Comparison of ENCODE assay signal across 8 cellular contexts in the genomic region with DNA sequence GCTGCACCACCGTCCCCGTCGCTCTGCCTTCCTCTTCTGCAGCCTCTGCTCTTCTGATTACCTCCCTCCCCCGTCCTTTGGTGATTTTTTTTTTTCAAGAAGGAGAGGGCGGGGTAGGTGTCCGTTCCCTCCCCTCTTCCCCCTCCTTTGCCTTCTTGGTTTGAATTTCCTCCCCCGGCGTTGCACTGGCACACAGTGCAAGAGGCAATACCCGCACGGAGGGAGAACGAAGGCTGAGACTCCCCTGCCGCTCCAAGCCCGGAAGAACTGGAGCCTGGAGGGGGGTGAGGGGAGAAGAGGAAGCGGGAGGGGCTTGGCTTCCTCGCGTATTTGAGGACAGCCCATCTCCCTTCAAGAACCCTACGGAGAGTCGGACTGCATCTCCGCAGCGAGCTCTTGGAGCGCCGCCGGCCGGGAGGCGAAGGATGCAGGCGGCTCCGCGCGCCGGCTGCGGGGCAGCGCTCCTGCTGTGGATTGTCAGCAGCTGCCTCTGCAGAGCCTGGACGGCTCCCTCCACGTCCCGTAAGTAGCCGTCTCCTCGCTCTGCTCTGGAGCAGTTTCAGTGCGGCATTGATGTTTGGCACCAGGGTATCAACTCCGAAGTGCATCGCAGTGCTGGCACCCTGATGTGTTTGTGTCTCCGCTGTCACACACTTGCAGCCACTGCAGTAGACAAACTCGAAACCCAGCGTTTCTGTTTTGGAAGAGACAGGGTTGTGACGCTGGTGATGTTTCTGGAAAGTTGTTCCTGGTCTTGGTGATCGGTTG. TPM values are rescaled to one million over a fixed set of nuclear protein-coding genes. Genes with fewer than 3 reads are reported as not detected.
DNase-seq lines count a peak whose midpoint lies in the region; TF ChIP-seq lines count a peak whose summit lies in the region.

Gene CNTNAP2, plus strand, starts transcription at position 350 of the 768 bp plus-strand sequence. Its CDS starts 76 bp downstream, at position 426.

- H3K9me3 ChIP-seq in stomach: no peaks in the 10 kb centered on the region

- peaks cover 0 to 6% (median 0%) of the 10 kb centered on the region in 3 donors for H3K27me3 Mint-ChIP-seq in immature natural killer cell (ENCODE audit: low read depth in 3 of 3)

- H3K27ac ChIP-seq in stomach: no peak within 1 kb of the TSS

- no peak for TF ChIP-seq EP300 in stomach (IDR thresholded peaks at IDR 0.05)

- 2 to 5% (median 4%) methylated on average over 24 to 45 of the region's 45 CpGs for WGBS in stomach, 5 donors

- no peak for TF ChIP-seq CTCF in stomach (IDR thresholded peaks at IDR 0.05)

- H3K27me3 ChIP-seq in stomach: peaks cover 0 to 42% (median 26%) of the 10 kb centered on the region in 3 donors

- no peaks in the 10 kb centered on the region for H3K4me1 Mint-ChIP-seq in immature natural killer cell

- H3K27ac Mint-ChIP-seq in immature natural killer cell: no peak within 1 kb of the TSS

- H3K4me3 Mint-ChIP-seq in immature natural killer cell: peak within 1 kb of the TSS in 4 of 5 donors; percentile 13 to 33 (median 22)

- intact Hi-C loops in stomach (cut with DNase I; ENCODE audit: low total_unique reads): no loop called here

- no peak for TF ChIP-seq POLR2A in stomach (IDR thresholded peaks at IDR 0.05)

- peaks cover 8 to 20% (median 16%) of the 10 kb centered on the region in 4 donors for H3K4me1 ChIP-seq in stomach

- peak; percentile 53 for DNase-seq in activated CD8-positive, alpha-beta memory T cell treated with anti-CD3 and anti-CD28 coated beads for 24 hours
- no peak for DNase-seq in activated CD8-positive, alpha-beta memory T cell treated with anti-CD3 and anti-CD28 coated beads, Interleukin-2, amount 50 U/mL, for 4 hours
- peak; percentile 73 for DNase-seq in NCI-H345 (lab: John Stamatoyannopoulos, UW)
- peak; percentile 36 for DNase-seq in brain pericyte (ENCODE audit: low read depth, low spot score)
- no peak for DNase-seq in immature natural killer cell
- no peak for DNase-seq in stomach
- DNase-seq in DMS114 treated with DMSO at 0.1 percent for 48 hours (lab: John Stamatoyannopoulos, UW; ENCODE audit: unreplicated experiment): no peak
- DNase-seq in stimulated activated CD8-positive, alpha-beta memory T cell treated with anti-CD3 and anti-CD28 coated beads, Interleukin-4, amount 100 ng/mL, for 48 hours: no peak

- H3K36me3 ChIP-seq in stomach: no peaks in the 10 kb centered on the region

- H3K4me3 ChIP-seq in stomach: peak within 1 kb of the TSS; percentile 27 to 55 (median 46)

- peaks cover 0 to 38% (median 10%) of the 10 kb centered on the region in 6 donors for H3K9me3 Mint-ChIP-seq in immature natural killer cell

- no peaks in the 10 kb centered on the region for H3K36me3 Mint-ChIP-seq in immature natural killer cell

RNA-seq across cellular contexts. Expression of gene CNTNAP2, which starts in this region (rescaled TPM):
- polyA plus RNA-seq in immature natural killer cell (1 to 10 TPM in 1 of 3 donors, under 1 TPM in 1, not detected in 1; 0.94 to 1.1 TPM), stomach (under 1 TPM; 0.19 to 0.68 (median 0.31) TPM)
- total RNA-seq in stomach: 10 to 100 TPM in 1 of 5 donors, 1 to 10 TPM in 2, under 1 TPM in 2; 0.43 to 18.2 (median 4.1) TPM

Comparison
In these comparisons a context has a peak if more than half of its experiments do, and no peak if none do; other contexts are left out.
1. DNase-seq: peak in activated CD8-positive, alpha-beta memory T cell treated with anti-CD3 and anti-CD28 coated beads for 24 hours (single experiment), NCI-H345 (single experiment) and brain pericyte (single experiment); none in activated CD8-positive, alpha-beta memory T cell treated with anti-CD3 and anti-CD28 coated beads, Interleukin-2, amount 50 U/mL, for 4 hours (single experiment), immature natural killer cell (0 of 3), stomach (single experiment), DMS114 treated with DMSO at 0.1 percent for 48 hours (single experiment) and stimulated activated CD8-positive, alpha-beta memory T cell treated with anti-CD3 and anti-CD28 coated beads, Interleukin-4, amount 100 ng/mL, for 48 hours (single experiment).